In genomic region chr10:118626953-118627352, GRCh38 we compare ENCODE assay signal across 1 cellular context.
TF ChIP-seq lines count a peak whose summit lies in the region.

No MANE protein-coding gene starts in this region.

TF ChIP-seq in HepG2, 621 proteins besides CTCF, POLR2A, EP300 and RAD21:
- TF ChIP-seq TCF7 (IDR thresholded peaks at IDR 0.05; ENCODE audit: low read depth) (no peak), HNRNPLL (IDR thresholded peaks at IDR 0.05; ENCODE audit: low read depth, low read length, poor library complexity, severe bottlenecking) (no peak), ZNF512B (CRISPR knock-in tag; IDR thresholded peaks at IDR 0.05; ENCODE audit: borderline replicate concordance) (no peak), AHDC1 (CRISPR knock-in tag; IDR thresholded peaks at IDR 0.05; ENCODE audit: borderline replicate concordance) (no peak), ZNF235 (CRISPR knock-in tag; IDR thresholded peaks at IDR 0.05; ENCODE audit: borderline replicate concordance) (no peak), CENPX (CRISPR knock-in tag; IDR thresholded peaks at IDR 0.05) (no peak)
